Comparison of ENCODE assay signal across 27 cellular contexts in genomic region chr15:77510066-77511044, GRCh38.
DNase-seq lines count a peak whose midpoint lies in the region; ATAC-seq, FAIRE-seq and TF ChIP-seq lines count a peak whose summit lies in the region.
"Had no signal": no experiment of that assay in that cellular context is flagged by ENCODE, and none has a peak within 500 bp of the region (broad histone marks: within the 10 kb centered on the region; RNA-seq: fewer than 3 reads in every experiment).

No MANE protein-coding gene starts in this region.

- peak; percentile 24 for ATAC-seq in HepG2
- ATAC-seq in right lobe of liver, result no peak
- no peak for ATAC-seq in upper lobe of right lung
- ATAC-seq in HG03280 (IDR thresholded peaks at IDR 0.05; ENCODE audit: unreplicated experiment), result no peak
- no peak for ATAC-seq in activated naive CD8-positive, alpha-beta T cell treated with anti-CD3 and anti-CD28 coated beads, Interleukin-2, amount 50 U/mL, for 24 hours
- ATAC-seq: activated CD4-positive, CD25-positive, alpha-beta regulatory T cell treated with anti-CD3 and anti-CD28 coated beads, Interleukin-2, amount 50 U/mL, for 24 hours; activated CD8-positive, alpha-beta T cell treated with anti-CD3 and anti-CD28 coated beads, Interleukin-2, amount 10 ng/mL, durations not matched to agents 7 days and 5 days; esophagus mucosa; gastroesophageal sphincter; naive thymus-derived CD8-positive, alpha-beta T cell; pancreas had no signal

- no peak overlapping the region; the same call in 1 of the 2 replicates for H3K9ac ChIP-seq in HepG2 (ENCODE audit: insufficient read depth, low read depth, low read length)
- no peak overlapping the region for H3K9ac ChIP-seq in SK-N-SH

- H3K27me3 ChIP-seq in HepG2 (ENCODE audit: control insufficient read depth in 1 of 2, insufficient read depth in 2 of 2, low read length in 2 of 2) (peaks cover 0 to 2% of the 10 kb centered on the region in 2 experiments; a peak in 1 of 5 replicates), right lobe of liver (no peaks in the 10 kb centered on the region), upper lobe of right lung (no peaks in the 10 kb centered on the region), SK-N-SH (ENCODE audit: insufficient read depth) (no peaks in the 10 kb centered on the region)
- H3K27me3 ChIP-seq: ascending aorta, gastroesophageal sphincter, pancreas, tibial artery had no signal

- in situ Hi-C loops in HepG2 (cut with HindIII; ENCODE audit: extremely low pct_ligation_motif_present, low pct_unique_long_range_greater_than_20kb), result no loop called here

- BruUV-seq in HepG2 (replicated peaks; lab: Mats Ljungman, UMichigan), result no TSS peak

- peaks cover 55% of the 10 kb centered on the region for H3K4me1 ChIP-seq in HepG2 (ENCODE audit: insufficient read depth, low read length)
- H3K4me1 ChIP-seq in right lobe of liver, result peaks cover 0 to 12% (median 2%) of the 10 kb centered on the region in 4 donors
- H3K4me1 ChIP-seq in upper lobe of right lung, result peaks cover 38% of the 10 kb centered on the region
- peaks cover 12 to 20% of the 10 kb centered on the region in 2 experiments; a peak in 2 of 4 replicates for H3K4me1 ChIP-seq in SK-N-SH (ENCODE audit: control insufficient read depth in 1 of 2, insufficient read depth in 2 of 2, low read depth in 1 of 2, low read length in 1 of 2)

- H3K27ac Mint-ChIP-seq in activated naive CD8-positive, alpha-beta T cell treated with anti-CD3 and anti-CD28 coated beads, Interleukin-2, amount 50 U/mL, for 24 hours, result no peak overlapping the region
- H3K27ac Mint-ChIP-seq: activated CD8-positive, alpha-beta T cell treated with anti-CD3 and anti-CD28 coated beads, Interleukin-2, amount 10 ng/mL, durations not matched to agents 7 days and 5 days; activated naive CD4-positive, alpha-beta T cell treated with anti-CD3 and anti-CD28 coated beads, Interleukin-2, amount 50 U/mL, for 24 hours; activated T-cell treated with anti-CD3 and anti-CD28 coated beads, Interleukin-2, amount 50 U/mL, for 24 hours; naive thymus-derived CD8-positive, alpha-beta T cell had no signal

- TF ChIP-seq RAD21 in HepG2 (CRISPR knock-in tag; IDR thresholded peaks at IDR 0.05), result no peak
- TF ChIP-seq RAD21 in SK-N-SH (IDR thresholded peaks at IDR 0.05; ENCODE audit: low read length), result no peak

- H3K9me3 ChIP-seq in HepG2 (ENCODE audit: low read length) (no peaks in the 10 kb centered on the region), right lobe of liver (no peaks in the 10 kb centered on the region), upper lobe of right lung (no peaks in the 10 kb centered on the region), SK-N-SH (0 out of 2 replicates have a peak, but pooled peaks cover 3% of the 10 kb centered on the region)
- H3K9me3 ChIP-seq: ascending aorta, pancreas, tibial artery had no signal

- H3K27ac ChIP-seq in HepG2 (ENCODE audit: extremely low read length, insufficient read depth, low read length) (no peak overlapping the region), right lobe of liver (no peak overlapping the region), upper lobe of right lung (peak overlapping the region; percentile 17), SK-N-SH (ENCODE audit: low read depth in 2 of 2, low read length in 1 of 2) (no peak overlapping the region)
- H3K27ac ChIP-seq: ascending aorta, pancreas, tibial artery had no signal

- H4K20me1 ChIP-seq in HepG2 (ENCODE audit: insufficient read depth, low read length), result no peaks in the 10 kb centered on the region
- H4K20me1 ChIP-seq in SK-N-SH (ENCODE audit: insufficient read depth), result no peaks in the 10 kb centered on the region

- peaks cover 15% of the 10 kb centered on the region for H3K4me1 Mint-ChIP-seq in activated naive CD8-positive, alpha-beta T cell treated with anti-CD3 and anti-CD28 coated beads, Interleukin-2, amount 50 U/mL, for 24 hours

- POLR2A ChIA-PET in HepG2 (lab: Yijun Ruan, JAX), result no interaction called here
- POLR2A ChIA-PET in SK-N-SH (lab: Yijun Ruan, JAX), result no interaction called here

- H3K79me2 ChIP-seq in HepG2 (ENCODE audit: insufficient read depth, low read length) (no peaks in the 10 kb centered on the region), SK-N-SH (ENCODE audit: insufficient read depth) (no peaks in the 10 kb centered on the region)

- H3K4me3 ChIP-seq in HepG2 (replicated peaks in 1 of 3; ENCODE audit: insufficient read depth in 1 of 3, low read depth in 2 of 3, low read length in 3 of 3) (no peak overlapping the region; a peak in 1 of 6 replicates), right lobe of liver (no peak overlapping the region), upper lobe of right lung (no peak overlapping the region), SK-N-SH (ENCODE audit: low read depth in 2 of 2, low read length in 1 of 2) (no peak overlapping the region)
- H3K4me3 ChIP-seq: ascending aorta, gastroesophageal sphincter, pancreas, tibial artery had no signal

- TF ChIP-seq POLR2A in HepG2 (IDR thresholded peaks at IDR 0.05; ENCODE audit: insufficient read depth in 1 of 2, low read depth in 2 of 2, low read length in 2 of 2) (no peak), right lobe of liver (IDR thresholded peaks at IDR 0.05) (no peak)

- intact Hi-C loops in HepG2 (cut with micrococcal nuclease; ENCODE audit: unreplicated experiment) (no loop called here), right lobe of liver (cut with DNase I) (no loop called here), upper lobe of right lung (cut with DNase I) (no loop called here)

- H3K36me3 ChIP-seq in HepG2 (replicated peaks in 1 of 2; ENCODE audit: control insufficient read depth in 1 of 2, insufficient read depth in 2 of 2, low read length in 2 of 2) (no peaks in the 10 kb centered on the region), right lobe of liver (no peaks in the 10 kb centered on the region), upper lobe of right lung (no peaks in the 10 kb centered on the region), SK-N-SH (replicated peaks in 1 of 2; ENCODE audit: control insufficient read depth in 1 of 2, insufficient read depth in 2 of 2, low read length in 1 of 2) (no peaks in the 10 kb centered on the region)
- H3K36me3 ChIP-seq: ascending aorta, gastroesophageal sphincter, pancreas, tibial artery had no signal

- no peaks in the 10 kb centered on the region for H3K9me2 ChIP-seq in SK-N-SH

- no peak for DNase-seq in HepG2 (ENCODE audit: low spot score)
- no peak for DNase-seq in right lobe of liver
- peak; percentile 70 for DNase-seq in NCI-H524 treated with DMSO at 0.1 percent for 48 hours (lab: John Stamatoyannopoulos, UW)
- DNase-seq in iPS-NIHi11 (ENCODE audit: low spot score), result peak; percentile 71
- no peak for DNase-seq in upper lobe of right lung
- DNase-seq in SK-N-SH, result no peak
- DNase-seq in activated naive CD8-positive, alpha-beta T cell treated with anti-CD3 and anti-CD28 coated beads, Interleukin-2, amount 50 U/mL, for 24 hours, result no peak
- DNase-seq: activated CD8-positive, alpha-beta T cell treated with anti-CD3 and anti-CD28 coated beads, Interleukin-2, amount 10 ng/mL, durations not matched to agents 7 days and 5 days; activated T-cell treated with anti-CD3 and anti-CD28 coated beads, Interleukin-2, amount 50 U/mL, for 24 hours; cerebellar nuclear complex; effector CD8-positive, alpha-beta T cell; GF-D8; KG1; mesendoderm; naive thymus-derived CD8-positive, alpha-beta T cell; NCI-H1930; pancreas; stimulated activated naive CD4-positive, alpha-beta T cell; T1000 had no signal

- FAIRE-seq in HepG2 (lab: Jason Lieb, UNC), result no peak
- FAIRE-seq: keratinocyte, pancreas had no signal

- no peaks in the 10 kb centered on the region for H3K36me3 Mint-ChIP-seq in activated naive CD8-positive, alpha-beta T cell treated with anti-CD3 and anti-CD28 coated beads, Interleukin-2, amount 50 U/mL, for 24 hours (ENCODE audit: low read depth)
- H3K36me3 Mint-ChIP-seq: activated naive CD4-positive, alpha-beta T cell treated with anti-CD3 and anti-CD28 coated beads, Interleukin-2, amount 50 U/mL, for 24 hours had no signal

- no peak for TF ChIP-seq EP300 in HepG2 (IDR thresholded peaks at IDR 0.05; ENCODE audit: low read depth in 2 of 2, low read length in 2 of 2)
- TF ChIP-seq EP300 in HepG2 (CRISPR knock-in tag; IDR thresholded peaks at IDR 0.05; ENCODE audit: borderline replicate concordance), result no peak
- TF ChIP-seq EP300 in SK-N-SH (IDR thresholded peaks at IDR 0.05; ENCODE audit: borderline replicate concordance in 1 of 2, low read depth in 1 of 2, low read length in 1 of 2), result no peak

- H3F3A ChIP-seq in SK-N-SH (replicated peaks; ENCODE audit: insufficient read depth), result peaks cover 3% of the 10 kb centered on the region

- no peaks in the 10 kb centered on the region for H3K9me3 Mint-ChIP-seq in activated naive CD8-positive, alpha-beta T cell treated with anti-CD3 and anti-CD28 coated beads, Interleukin-2, amount 50 U/mL, for 24 hours
- H3K9me3 Mint-ChIP-seq: activated naive CD4-positive, alpha-beta T cell treated with anti-CD3 and anti-CD28 coated beads, Interleukin-2, amount 50 U/mL, for 24 hours; activated T-cell treated with anti-CD3 and anti-CD28 coated beads, Interleukin-2, amount 50 U/mL, for 24 hours had no signal

- H2AFZ ChIP-seq in HepG2 (ENCODE audit: low read length) (no peak overlapping the region), SK-N-SH (ENCODE audit: low read depth) (no peak overlapping the region)

- H3K4me2 ChIP-seq in HepG2 (ENCODE audit: low read depth, low read length) (peak overlapping the region; percentile 52), SK-N-SH (no peak overlapping the region)

- 59% methylated on average over 7 of the region's 10 CpGs for WGBS in HepG2 (ENCODE audit: low lambda C conversion rate)
- WGBS in right lobe of liver (ENCODE audit: insufficient coverage, low coverage, low lambda C conversion rate, missing lambda C conversion rate), result 0% methylated on average over 1 of the region's 10 CpGs
- 92% methylated on average over 7 of the region's 10 CpGs for WGBS in SK-N-SH (ENCODE audit: low lambda C conversion rate)

- no peaks in the 10 kb centered on the region for H3K27me3 Mint-ChIP-seq in activated naive CD8-positive, alpha-beta T cell treated with anti-CD3 and anti-CD28 coated beads, Interleukin-2, amount 50 U/mL, for 24 hours
- H3K27me3 Mint-ChIP-seq: activated naive CD4-positive, alpha-beta T cell treated with anti-CD3 and anti-CD28 coated beads, Interleukin-2, amount 50 U/mL, for 24 hours; activated T-cell treated with anti-CD3 and anti-CD28 coated beads, Interleukin-2, amount 50 U/mL, for 24 hours had no signal

- no peak for TF ChIP-seq CTCF in HepG2 (CRISPR knock-in tag; IDR thresholded peaks at IDR 0.05)
- TF ChIP-seq CTCF in right lobe of liver (IDR thresholded peaks at IDR 0.05), result no peak
- no peak for TF ChIP-seq CTCF in upper lobe of right lung (IDR thresholded peaks at IDR 0.05)
- no peak for TF ChIP-seq CTCF in SK-N-SH (IDR thresholded peaks at IDR 0.05)

- no peak overlapping the region for H3K4me3 Mint-ChIP-seq in activated naive CD8-positive, alpha-beta T cell treated with anti-CD3 and anti-CD28 coated beads, Interleukin-2, amount 50 U/mL, for 24 hours
- H3K4me3 Mint-ChIP-seq: activated CD8-positive, alpha-beta T cell treated with anti-CD3 and anti-CD28 coated beads, Interleukin-2, amount 10 ng/mL, durations not matched to agents 7 days and 5 days; activated naive CD4-positive, alpha-beta T cell treated with anti-CD3 and anti-CD28 coated beads, Interleukin-2, amount 50 U/mL, for 24 hours; activated T-cell treated with anti-CD3 and anti-CD28 coated beads, Interleukin-2, amount 50 U/mL, for 24 hours; naive thymus-derived CD8-positive, alpha-beta T cell had no signal

- CTCF ChIA-PET in HepG2 (lab: Yijun Ruan, JAX; ENCODE audit: low intra/inter-chr PET ratio, low total read pairs) (no interaction called here), SK-N-SH (lab: Yijun Ruan, JAX) (interaction anchor here (0.7 to 2.5 kb wide), 4 partner anchors 12 to 416 kb away, joined by 3 to 10 read pairs (median 8); no protein-coding TSS in a partner anchor)

Comparison
In these comparisons a context has a peak if more than half of its experiments do, and no peak if none do; other contexts are left out.
1. DNase-seq: peak in NCI-H524 treated with DMSO at 0.1 percent for 48 hours (single experiment) and iPS-NIHi11 (single experiment); none in HepG2 (single experiment), right lobe of liver (0 of 3), upper lobe of right lung (single experiment), SK-N-SH (single experiment) and activated naive CD8-positive, alpha-beta T cell treated with anti-CD3 and anti-CD28 coated beads, Interleukin-2, amount 50 U/mL, for 24 hours (single experiment).